ENCODE assay signal across 8 cellular contexts in the genomic region with DNA sequence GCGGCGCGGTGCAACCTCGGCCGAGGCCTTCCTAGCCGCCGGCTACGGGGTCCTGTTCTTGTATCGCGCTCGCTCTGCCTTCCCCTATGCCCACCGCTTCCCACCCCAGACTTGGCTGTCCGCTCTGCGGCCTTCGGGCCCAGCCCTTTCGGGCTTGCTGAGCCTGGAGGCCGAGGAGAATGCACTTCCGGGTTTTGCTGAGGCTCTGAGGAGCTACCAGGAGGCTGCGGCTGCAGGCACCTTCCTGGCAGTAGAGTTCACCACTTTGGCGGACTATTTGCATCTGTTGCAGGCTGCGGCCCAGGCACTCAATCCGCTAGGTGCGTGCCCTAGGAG. TPM values are rescaled to one million over a fixed set of nuclear protein-coding genes. Genes with fewer than 3 reads are reported as not detected.
DNase-seq lines count a peak whose midpoint lies in the region; ATAC-seq and TF ChIP-seq lines count a peak whose summit lies in the region.

No MANE protein-coding gene starts in this region.

- H3K36me3 ChIP-seq in ACC112 (ENCODE audit: insufficient read depth, low read length) = peaks cover 14% of the 10 kb centered on the region
- peaks cover 27% of the 10 kb centered on the region for H3K36me3 ChIP-seq in muscle layer of colon (ENCODE audit: insufficient read depth, low read length)

- DNase-seq in NCI-H2196 treated with DMSO at 0.1 percent for 48 hours (lab: John Stamatoyannopoulos, UW; ENCODE audit: unreplicated experiment) (peak; percentile 52), epithelial cell of proximal tubule (ENCODE audit: low read depth) (no peak)
- DNase-seq in activated CD8-positive, alpha-beta T cell treated with anti-CD3 and anti-CD28 coated beads for 36 hours = peak; percentile 71

- ATAC-seq in GM18508 (IDR thresholded peaks at IDR 0.05; ENCODE audit: insufficient read depth, unreplicated experiment) (peak; percentile 27), HG02981 (IDR thresholded peaks at IDR 0.05; ENCODE audit: unreplicated experiment) (peak; percentile 42)
- ATAC-seq in activated CD8-positive, alpha-beta T cell treated with anti-CD3 and anti-CD28 coated beads for 36 hours = peak; percentile 55
- peak; percentile 81 for ATAC-seq in stimulated activated memory B cell treated with anti-CD40 and anti-IgM and Interleukin-4, amounts not matched to agents 10 μg/mL and 1 μg/mL and 100 μg/mL, for 72 hours

- no peaks in the 10 kb centered on the region for H3K9me3 ChIP-seq in muscle layer of colon (ENCODE audit: low read length)

- H3K4me1 ChIP-seq in ACC112 (ENCODE audit: control insufficient read depth, insufficient read depth, low read length, unreplicated experiment) (peaks cover 5% of the 10 kb centered on the region), muscle layer of colon (ENCODE audit: insufficient read depth, low read length) (peaks cover 13% of the 10 kb centered on the region)

- peak overlapping the region; percentile 90 for H3K4me3 ChIP-seq in ACC112 (ENCODE audit: low read depth, low read length)
- peak overlapping the region; percentile 81 for H3K4me3 ChIP-seq in epithelial cell of proximal tubule (ENCODE audit: low read depth, low read length)
- peak overlapping the region; percentile 86 to 92 for H3K4me3 ChIP-seq in muscle layer of colon (ENCODE audit: low read depth in 1 of 2, low read length in 2 of 2)

- peak overlapping the region; percentile 97 for H2AFZ ChIP-seq in ACC112 (ENCODE audit: low read length, unreplicated experiment)

- H3K9me3 Mint-ChIP-seq in activated CD8-positive, alpha-beta T cell treated with anti-CD3 and anti-CD28 coated beads for 36 hours = no peaks in the 10 kb centered on the region
- no peaks in the 10 kb centered on the region for H3K9me3 Mint-ChIP-seq in stimulated activated memory B cell treated with anti-CD40 and anti-IgM and Interleukin-4, amounts not matched to agents 10 μg/mL and 1 μg/mL and 100 μg/mL, for 72 hours

- H3K4me3 Mint-ChIP-seq in activated CD8-positive, alpha-beta T cell treated with anti-CD3 and anti-CD28 coated beads for 36 hours = peak overlapping the region; percentile 86
- H3K4me3 Mint-ChIP-seq in stimulated activated memory B cell treated with anti-CD40 and anti-IgM and Interleukin-4, amounts not matched to agents 10 μg/mL and 1 μg/mL and 100 μg/mL, for 72 hours = peak overlapping the region; percentile 89

- H3K27me3 Mint-ChIP-seq in activated CD8-positive, alpha-beta T cell treated with anti-CD3 and anti-CD28 coated beads for 36 hours = no peaks in the 10 kb centered on the region
- no peaks in the 10 kb centered on the region for H3K27me3 Mint-ChIP-seq in stimulated activated memory B cell treated with anti-CD40 and anti-IgM and Interleukin-4, amounts not matched to agents 10 μg/mL and 1 μg/mL and 100 μg/mL, for 72 hours

- CTCF ChIA-PET in activated CD8-positive, alpha-beta T cell treated with anti-CD3 and anti-CD28 coated beads for 36 hours (lab: Charles Lee) = interaction anchor here (0.6 to 1.6 kb wide), 4 partner anchors 11 to 390 kb away, joined by 3 to 4 read pairs (median 3); a partner anchor contains a TSS

- peak overlapping the region; percentile 99 for H3K27ac Mint-ChIP-seq in activated CD8-positive, alpha-beta T cell treated with anti-CD3 and anti-CD28 coated beads for 36 hours
- peak overlapping the region; percentile 87 for H3K27ac Mint-ChIP-seq in stimulated activated memory B cell treated with anti-CD40 and anti-IgM and Interleukin-4, amounts not matched to agents 10 μg/mL and 1 μg/mL and 100 μg/mL, for 72 hours

- H3K9ac ChIP-seq in muscle layer of colon (ENCODE audit: low read length) = peak overlapping the region; percentile 59

- POLR2A ChIA-PET in activated CD8-positive, alpha-beta T cell treated with anti-CD3 and anti-CD28 coated beads for 36 hours (lab: Charles Lee) = interaction anchor here (1.1 to 1.2 kb wide), 3 partner anchors 13 to 226 kb away, joined by 3 to 5 read pairs (median 4); a partner anchor contains a TSS

- peak overlapping the region; percentile 35 for H3K27ac ChIP-seq in ACC112 (ENCODE audit: low read depth, low read length)
- peak overlapping the region; percentile 97 for H3K27ac ChIP-seq in muscle layer of colon (ENCODE audit: low read depth, low read length)

- H3K4me1 Mint-ChIP-seq in activated CD8-positive, alpha-beta T cell treated with anti-CD3 and anti-CD28 coated beads for 36 hours (ENCODE audit: low read depth) = peaks cover 30% of the 10 kb centered on the region
- H3K4me1 Mint-ChIP-seq in stimulated activated memory B cell treated with anti-CD40 and anti-IgM and Interleukin-4, amounts not matched to agents 10 μg/mL and 1 μg/mL and 100 μg/mL, for 72 hours = peaks cover 31% of the 10 kb centered on the region

- peaks cover 35% of the 10 kb centered on the region for H3K36me3 Mint-ChIP-seq in activated CD8-positive, alpha-beta T cell treated with anti-CD3 and anti-CD28 coated beads for 36 hours (ENCODE audit: low read depth)
- H3K36me3 Mint-ChIP-seq in stimulated activated memory B cell treated with anti-CD40 and anti-IgM and Interleukin-4, amounts not matched to agents 10 μg/mL and 1 μg/mL and 100 μg/mL, for 72 hours = peaks cover 28% of the 10 kb centered on the region

- H3K79me2 ChIP-seq in ACC112 (ENCODE audit: control insufficient read depth, insufficient read depth, low read length, unreplicated experiment) = no peaks in the 10 kb centered on the region

- TF ChIP-seq CTCF in activated CD8-positive, alpha-beta T cell treated with anti-CD3 and anti-CD28 coated beads for 36 hours (IDR thresholded peaks at IDR 0.05) = no peak
- TF ChIP-seq CTCF in epithelial cell of proximal tubule (conservative IDR thresholded peaks at IDR 0.05; ENCODE audit: low read depth, low read length) = no peak

- H3K27me3 ChIP-seq in ACC112 (ENCODE audit: insufficient read depth, low read length) = no peaks in the 10 kb centered on the region
- no peaks in the 10 kb centered on the region for H3K27me3 ChIP-seq in muscle layer of colon (ENCODE audit: control insufficient read depth in 1 of 2, insufficient read depth in 2 of 2, low read length in 2 of 2)

- intact Hi-C loops in activated CD8-positive, alpha-beta T cell treated with anti-CD3 and anti-CD28 coated beads for 36 hours (cut with micrococcal nuclease) = no loop called here

RNA-seq across cellular contexts. Expression of a gene that starts 0.4 kb away (rescaled TPM):
- 10 to 100 TPM; 44.1 to 44.3 TPM for total RNA-seq in activated CD8-positive, alpha-beta T cell treated with anti-CD3 and anti-CD28 coated beads for 36 hours
- 75.5 and 80.5 TPM in 2 replicates for total RNA-seq in epithelial cell of proximal tubule

RNA-seq across cellular contexts. Expression of a gene that starts 0.9 kb away (rescaled TPM):
- total RNA-seq in activated CD8-positive, alpha-beta T cell treated with anti-CD3 and anti-CD28 coated beads for 36 hours = 1 to 10 TPM in 1 of 2 experiments, under 1 TPM in 1; 0.59 to 1.4 TPM
- total RNA-seq in epithelial cell of proximal tubule = 0.22 and 0.35 TPM in 2 replicates

RNA-seq across cellular contexts. Expression of a gene that starts 6.4 kb away (rescaled TPM):
- total RNA-seq in activated CD8-positive, alpha-beta T cell treated with anti-CD3 and anti-CD28 coated beads for 36 hours = 1 to 10 TPM in 1 of 2 experiments, under 1 TPM in 1; 0.60 to 3.0 TPM
- total RNA-seq in epithelial cell of proximal tubule = 0.06 and 0.07 TPM in 2 replicates

Comparison
In these comparisons a context has a peak if more than half of its experiments do, and no peak if none do; other contexts are left out.
1. ATAC-seq: peak in every context shown above with its lines; median percentile 81 in stimulated activated memory B cell treated with anti-CD40 and anti-IgM and Interleukin-4, amounts not matched to agents 10 μg/mL and 1 μg/mL and 100 μg/mL, for 72 hours; 55 in activated CD8-positive, alpha-beta T cell treated with anti-CD3 and anti-CD28 coated beads for 36 hours; 42 in HG02981; 27 in GM18508.